ENCODE assay signal across 1 cellular context in the genomic region with DNA sequence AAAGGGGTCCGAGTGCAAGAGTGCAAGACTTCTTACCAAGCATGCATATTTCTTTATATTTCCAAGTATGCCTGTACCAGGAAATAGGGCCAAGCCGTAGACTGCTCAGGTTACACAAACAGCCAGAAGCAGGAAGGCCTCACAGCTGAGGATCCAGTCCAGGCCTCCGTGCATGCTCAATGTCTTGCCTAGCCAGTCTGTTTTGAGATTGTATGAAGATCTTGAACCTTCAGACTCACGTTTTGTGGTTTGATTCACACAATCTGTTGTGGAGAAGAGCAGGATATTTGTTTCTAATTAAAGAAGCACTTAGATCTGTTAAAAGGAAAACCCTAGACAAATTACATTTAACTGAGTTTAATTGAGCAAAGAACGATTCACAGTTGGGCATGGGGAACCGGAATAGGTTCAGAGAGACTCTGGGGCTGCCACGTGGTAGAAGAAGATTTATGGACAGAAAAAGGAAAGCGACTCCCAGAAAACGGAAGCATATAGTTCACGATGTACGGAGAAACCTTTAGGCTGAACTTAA.
TF ChIP-seq lines count a peak whose summit lies in the region.

No MANE protein-coding gene starts in this region.

TF ChIP-seq in HepG2, 621 proteins besides CTCF, POLR2A, EP300 and RAD21 (continued from another document and continues in another):
- no peak for TF ChIP-seq GRHL1 (CRISPR knock-in tag; conservative IDR thresholded peaks at IDR 0.05)
- TF ChIP-seq ZNF329 (CRISPR knock-in tag; IDR thresholded peaks at IDR 0.05; ENCODE audit: low read depth): no peak
- no peak for TF ChIP-seq ZNF7 (CRISPR knock-in tag; IDR thresholded peaks at IDR 0.05)
- TF ChIP-seq, protein P1, sequence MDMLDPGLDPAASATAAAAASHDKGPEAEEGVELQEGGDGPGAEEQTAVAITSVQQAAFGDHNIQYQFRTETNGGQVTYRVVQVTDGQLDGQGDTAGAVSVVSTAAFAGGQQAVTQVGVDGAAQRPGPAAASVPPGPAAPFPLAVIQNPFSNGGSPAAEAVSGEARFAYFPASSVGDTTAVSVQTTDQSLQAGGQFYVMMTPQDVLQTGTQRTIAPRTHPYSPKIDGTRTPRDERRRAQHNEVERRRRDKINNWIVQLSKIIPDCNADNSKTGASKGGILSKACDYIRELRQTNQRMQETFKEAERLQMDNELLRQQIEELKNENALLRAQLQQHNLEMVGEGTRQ (IDR thresholded peaks at IDR 0.05; ENCODE audit: low read depth, low read length): no peak
- TF ChIP-seq, protein P1 (CRISPR knock-in tag; IDR thresholded peaks at IDR 0.05; ENCODE audit: borderline replicate concordance): no peak
- TF ChIP-seq ZNF17 (CRISPR knock-in tag; IDR thresholded peaks at IDR 0.05): no peak
- TF ChIP-seq LBX2 (CRISPR knock-in tag; IDR thresholded peaks at IDR 0.05; ENCODE audit: borderline replicate concordance): no peak
- no peak for TF ChIP-seq DNMT3B (CRISPR knock-in tag; conservative IDR thresholded peaks at IDR 0.05)
- TF ChIP-seq PLRG1 (conservative IDR thresholded peaks at IDR 0.05): no peak
- TF ChIP-seq PAX8 (CRISPR knock-in tag; IDR thresholded peaks at IDR 0.05; ENCODE audit: borderline replicate concordance): no peak
- no peak for TF ChIP-seq FOXA3 (CRISPR knock-in tag; IDR thresholded peaks at IDR 0.05)
- TF ChIP-seq, protein P2, sequence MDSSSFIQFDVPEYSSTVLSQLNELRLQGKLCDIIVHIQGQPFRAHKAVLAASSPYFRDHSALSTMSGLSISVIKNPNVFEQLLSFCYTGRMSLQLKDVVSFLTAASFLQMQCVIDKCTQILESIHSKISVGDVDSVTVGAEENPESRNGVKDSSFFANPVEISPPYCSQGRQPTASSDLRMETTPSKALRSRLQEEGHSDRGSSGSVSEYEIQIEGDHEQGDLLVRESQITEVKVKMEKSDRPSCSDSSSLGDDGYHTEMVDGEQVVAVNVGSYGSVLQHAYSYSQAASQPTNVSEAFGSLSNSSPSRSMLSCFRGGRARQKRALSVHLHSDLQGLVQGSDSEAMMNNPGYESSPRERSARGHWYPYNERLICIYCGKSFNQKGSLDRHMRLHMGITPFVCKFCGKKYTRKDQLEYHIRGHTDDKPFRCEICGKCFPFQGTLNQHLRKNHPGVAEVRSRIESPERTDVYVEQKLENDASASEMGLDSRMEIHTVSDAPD (CRISPR knock-in tag; IDR thresholded peaks at IDR 0.05): no peak
- peak; percentile 62; the same call in 1 of the 2 replicates for TF ChIP-seq SIX1 (CRISPR knock-in tag; IDR thresholded peaks at IDR 0.05; ENCODE audit: borderline replicate concordance)
- TF ChIP-seq, protein P3, sequence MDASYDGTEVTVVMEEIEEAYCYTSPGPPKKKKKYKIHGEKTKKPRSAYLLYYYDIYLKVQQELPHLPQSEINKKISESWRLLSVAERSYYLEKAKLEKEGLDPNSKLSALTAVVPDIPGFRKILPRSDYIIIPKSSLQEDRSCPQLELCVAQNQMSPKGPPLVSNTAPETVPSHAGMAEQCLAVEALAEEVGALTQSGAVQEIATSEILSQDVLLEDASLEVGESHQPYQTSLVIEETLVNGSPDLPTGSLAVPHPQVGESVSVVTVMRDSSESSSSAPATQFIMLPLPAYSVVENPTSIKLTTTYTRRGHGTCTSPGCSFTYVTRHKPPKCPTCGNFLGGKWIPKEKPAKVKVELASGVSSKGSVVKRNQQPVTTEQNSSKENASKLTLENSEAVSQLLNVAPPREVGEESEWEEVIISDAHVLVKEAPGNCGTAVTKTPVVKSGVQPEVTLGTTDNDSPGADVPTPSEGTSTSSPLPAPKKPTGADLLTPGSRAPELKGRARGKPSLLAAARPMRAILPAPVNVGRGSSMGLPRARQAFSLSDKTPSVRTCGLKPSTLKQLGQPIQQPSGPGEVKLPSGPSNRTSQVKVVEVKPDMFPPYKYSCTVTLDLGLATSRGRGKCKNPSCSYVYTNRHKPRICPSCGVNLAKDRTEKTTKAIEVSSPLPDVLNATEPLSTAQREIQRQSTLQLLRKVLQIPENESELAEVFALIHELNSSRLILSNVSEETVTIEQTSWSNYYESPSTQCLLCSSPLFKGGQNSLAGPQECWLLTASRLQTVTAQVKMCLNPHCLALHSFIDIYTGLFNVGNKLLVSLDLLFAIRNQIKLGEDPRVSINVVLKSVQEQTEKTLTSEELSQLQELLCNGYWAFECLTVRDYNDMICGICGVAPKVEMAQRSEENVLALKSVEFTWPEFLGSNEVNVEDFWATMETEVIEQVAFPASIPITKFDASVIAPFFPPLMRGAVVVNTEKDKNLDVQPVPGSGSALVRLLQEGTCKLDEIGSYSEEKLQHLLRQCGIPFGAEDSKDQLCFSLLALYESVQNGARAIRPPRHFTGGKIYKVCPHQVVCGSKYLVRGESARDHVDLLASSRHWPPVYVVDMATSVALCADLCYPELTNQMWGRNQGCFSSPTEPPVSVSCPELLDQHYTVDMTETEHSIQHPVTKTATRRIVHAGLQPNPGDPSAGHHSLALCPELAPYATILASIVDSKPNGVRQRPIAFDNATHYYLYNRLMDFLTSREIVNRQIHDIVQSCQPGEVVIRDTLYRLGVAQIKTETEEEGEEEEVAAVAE (CRISPR knock-in tag; IDR thresholded peaks at IDR 0.05; ENCODE audit: borderline replicate concordance): no peak
- no peak for TF ChIP-seq ZNF282 (IDR thresholded peaks at IDR 0.05; ENCODE audit: partially characterized antibody)
- TF ChIP-seq TAF1 (CRISPR knock-in tag; IDR thresholded peaks at IDR 0.05): no peak; the same call in 1 of the 2 replicates
- TF ChIP-seq KDM3A (CRISPR knock-in tag; IDR thresholded peaks at IDR 0.05; ENCODE audit: low read depth): no peak
- TF ChIP-seq, protein P4, sequence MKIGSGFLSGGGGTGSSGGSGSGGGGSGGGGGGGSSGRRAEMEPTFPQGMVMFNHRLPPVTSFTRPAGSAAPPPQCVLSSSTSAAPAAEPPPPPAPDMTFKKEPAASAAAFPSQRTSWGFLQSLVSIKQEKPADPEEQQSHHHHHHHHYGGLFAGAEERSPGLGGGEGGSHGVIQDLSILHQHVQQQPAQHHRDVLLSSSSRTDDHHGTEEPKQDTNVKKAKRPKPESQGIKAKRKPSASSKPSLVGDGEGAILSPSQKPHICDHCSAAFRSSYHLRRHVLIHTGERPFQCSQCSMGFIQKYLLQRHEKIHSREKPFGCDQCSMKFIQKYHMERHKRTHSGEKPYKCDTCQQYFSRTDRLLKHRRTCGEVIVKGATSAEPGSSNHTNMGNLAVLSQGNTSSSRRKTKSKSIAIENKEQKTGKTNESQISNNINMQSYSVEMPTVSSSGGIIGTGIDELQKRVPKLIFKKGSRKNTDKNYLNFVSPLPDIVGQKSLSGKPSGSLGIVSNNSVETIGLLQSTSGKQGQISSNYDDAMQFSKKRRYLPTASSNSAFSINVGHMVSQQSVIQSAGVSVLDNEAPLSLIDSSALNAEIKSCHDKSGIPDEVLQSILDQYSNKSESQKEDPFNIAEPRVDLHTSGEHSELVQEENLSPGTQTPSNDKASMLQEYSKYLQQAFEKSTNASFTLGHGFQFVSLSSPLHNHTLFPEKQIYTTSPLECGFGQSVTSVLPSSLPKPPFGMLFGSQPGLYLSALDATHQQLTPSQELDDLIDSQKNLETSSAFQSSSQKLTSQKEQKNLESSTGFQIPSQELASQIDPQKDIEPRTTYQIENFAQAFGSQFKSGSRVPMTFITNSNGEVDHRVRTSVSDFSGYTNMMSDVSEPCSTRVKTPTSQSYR (CRISPR knock-in tag; IDR thresholded peaks at IDR 0.05; ENCODE audit: borderline replicate concordance): no peak
- no peak for TF ChIP-seq SMARCC2 (IDR thresholded peaks at IDR 0.05)
- TF ChIP-seq ELF1 (CRISPR knock-in tag; IDR thresholded peaks at IDR 0.05): 0 out of 2 replicates have a peak, but pooled peaks have one; percentile 42
- 0 out of 2 replicates have a peak, but pooled peaks have one; percentile 35 for TF ChIP-seq STAT6 (CRISPR knock-in tag; IDR thresholded peaks at IDR 0.05; ENCODE audit: borderline replicate concordance)
- no peak for TF ChIP-seq RFX3 (CRISPR knock-in tag; IDR thresholded peaks at IDR 0.05)
- TF ChIP-seq ZNF235 (CRISPR knock-in tag; IDR thresholded peaks at IDR 0.05; ENCODE audit: borderline replicate concordance): no peak
- TF ChIP-seq STAT5B (CRISPR knock-in tag; IDR thresholded peaks at IDR 0.05): no peak
- TF ChIP-seq ATRX (CRISPR knock-in tag; IDR thresholded peaks at IDR 0.05; ENCODE audit: borderline replicate concordance): no peak
- TF ChIP-seq, protein P5, sequence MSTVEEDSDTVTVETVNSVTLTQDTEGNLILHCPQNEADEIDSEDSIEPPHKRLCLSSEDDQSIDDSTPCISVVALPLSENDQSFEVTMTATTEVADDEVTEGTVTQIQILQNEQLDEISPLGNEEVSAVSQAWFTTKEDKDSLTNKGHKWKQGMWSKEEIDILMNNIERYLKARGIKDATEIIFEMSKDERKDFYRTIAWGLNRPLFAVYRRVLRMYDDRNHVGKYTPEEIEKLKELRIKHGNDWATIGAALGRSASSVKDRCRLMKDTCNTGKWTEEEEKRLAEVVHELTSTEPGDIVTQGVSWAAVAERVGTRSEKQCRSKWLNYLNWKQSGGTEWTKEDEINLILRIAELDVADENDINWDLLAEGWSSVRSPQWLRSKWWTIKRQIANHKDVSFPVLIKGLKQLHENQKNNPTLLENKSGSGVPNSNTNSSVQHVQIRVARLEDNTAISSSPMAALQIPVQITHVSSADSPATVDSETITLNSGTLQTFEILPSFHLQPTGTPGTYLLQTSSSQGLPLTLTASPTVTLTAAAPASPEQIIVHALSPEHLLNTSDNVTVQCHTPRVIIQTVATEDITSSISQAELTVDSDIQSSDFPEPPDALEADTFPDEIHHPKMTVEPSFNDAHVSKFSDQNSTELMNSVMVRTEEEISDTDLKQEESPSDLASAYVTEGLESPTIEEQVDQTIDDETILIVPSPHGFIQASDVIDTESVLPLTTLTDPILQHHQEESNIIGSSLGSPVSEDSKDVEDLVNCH (CRISPR knock-in tag; IDR thresholded peaks at IDR 0.05): no peak
- no peak for TF ChIP-seq ATF7 (IDR thresholded peaks at IDR 0.05)
- TF ChIP-seq ATF7 (CRISPR knock-in tag; IDR thresholded peaks at IDR 0.05): no peak
- no peak for TF ChIP-seq NR3C1 (CRISPR knock-in tag; IDR thresholded peaks at IDR 0.05)
- no peak for TF ChIP-seq KMT2B (CRISPR knock-in tag; IDR thresholded peaks at IDR 0.05)
- TF ChIP-seq, protein P6, sequence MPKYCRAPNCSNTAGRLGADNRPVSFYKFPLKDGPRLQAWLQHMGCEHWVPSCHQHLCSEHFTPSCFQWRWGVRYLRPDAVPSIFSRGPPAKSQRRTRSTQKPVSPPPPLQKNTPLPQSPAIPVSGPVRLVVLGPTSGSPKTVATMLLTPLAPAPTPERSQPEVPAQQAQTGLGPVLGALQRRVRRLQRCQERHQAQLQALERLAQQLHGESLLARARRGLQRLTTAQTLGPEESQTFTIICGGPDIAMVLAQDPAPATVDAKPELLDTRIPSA (CRISPR knock-in tag; IDR thresholded peaks at IDR 0.05; ENCODE audit: borderline replicate concordance): no peak
